In the genomic region with DNA sequence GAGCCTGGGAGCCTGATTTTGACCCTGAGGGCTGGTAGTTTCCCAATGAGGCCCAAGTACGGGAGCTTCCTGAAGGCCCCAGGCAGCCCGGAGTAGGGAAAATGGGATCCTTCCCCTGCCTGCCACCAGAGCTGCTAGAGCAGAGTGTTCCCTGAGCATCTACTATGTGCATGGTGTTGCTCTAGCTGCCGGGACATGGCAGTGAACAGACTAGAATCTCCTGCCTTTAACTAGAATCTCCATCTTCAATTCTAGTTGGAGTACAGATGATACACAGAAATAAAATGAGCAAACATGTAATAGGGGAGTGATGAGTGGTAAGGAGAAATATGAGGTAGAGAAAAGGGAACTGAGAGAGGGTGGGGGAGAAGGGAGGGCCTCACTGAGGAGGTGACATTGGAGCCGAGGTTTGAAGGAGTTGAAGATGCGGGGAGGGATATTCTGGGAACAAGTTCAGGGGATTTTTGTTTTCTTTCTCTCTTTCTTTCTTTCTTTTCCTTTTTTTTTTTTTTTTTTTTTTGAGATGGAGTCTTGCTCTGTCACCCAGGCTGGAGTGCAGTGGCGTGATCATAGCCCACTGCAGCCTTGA, we compare ENCODE assay signal across 13 cellular contexts. TPM values are rescaled to one million over a fixed set of nuclear protein-coding genes. Genes with fewer than 3 reads are reported as not detected.
DNase-seq lines count a peak whose midpoint lies in the region; ATAC-seq and TF ChIP-seq lines count a peak whose summit lies in the region.
"Had no signal": no experiment of that assay in that cellular context is flagged by ENCODE, and none has a peak within 500 bp of the region (broad histone marks: within the 10 kb centered on the region; RNA-seq: fewer than 3 reads in every experiment).

No MANE protein-coding gene starts in this region.

- H3K9me3 ChIP-seq in HEK293 (ENCODE audit: control insufficient read depth, insufficient read depth, low read depth, low read length) (no peaks in the 10 kb centered on the region), right atrium auricular region (no peaks in the 10 kb centered on the region)
- H3K9me3 ChIP-seq: lower lobe of right lung had no signal

- POLR2A ChIA-PET in GM10248 (lab: Yijun Ruan, JAX) (no interaction called here), HEK293 (lab: Yijun Ruan, JAX) (no interaction called here)

- H3K4me1 ChIP-seq in HEK293 (ENCODE audit: control insufficient read depth, insufficient read depth, low read length) (0 out of 2 replicates have a peak, but pooled peaks cover under 1% of the 10 kb centered on the region), right atrium auricular region (peaks cover 0 to 22% of the 10 kb centered on the region in 2 donors)
- H3K4me1 ChIP-seq: lower lobe of right lung had no signal

- H3K4me3 ChIP-seq in HEK293 (ENCODE audit: low read depth, low read length) = no peak overlapping the region
- H3K4me3 ChIP-seq in right atrium auricular region = no peak overlapping the region
- H3K4me3 ChIP-seq: dorsolateral prefrontal cortex, lower lobe of right lung had no signal

- TF ChIP-seq CTCF in GM10248 (IDR thresholded peaks at IDR 0.05; ENCODE audit: control extremely low read depth, extremely low read depth, low read depth, missing control alignments) (no peak), HEK293 (tag by site-specific recombination; IDR thresholded peaks at IDR 0.05) (no peak), right atrium auricular region (IDR thresholded peaks at IDR 0.05) (no peak)

- no peaks in the 10 kb centered on the region for H3K36me3 ChIP-seq in HEK293 (ENCODE audit: control insufficient read depth in 2 of 2, insufficient read depth in 1 of 2, low read length in 2 of 2)
- H3K36me3 ChIP-seq in right atrium auricular region = no peaks in the 10 kb centered on the region
- H3K36me3 ChIP-seq: lower lobe of right lung had no signal

- H3K27ac ChIP-seq in HEK293 (ENCODE audit: extremely low read depth, low read depth, low read length) = no peak overlapping the region
- H3K27ac ChIP-seq in right atrium auricular region = no peak overlapping the region
- H3K27ac ChIP-seq: dorsolateral prefrontal cortex, lower lobe of right lung had no signal

- CTCF ChIA-PET in GM10248 (lab: Yijun Ruan, JAX) (no interaction called here), HEK293 (lab: Yijun Ruan, JAX) (no interaction called here)

- ATAC-seq in GM18870 (IDR thresholded peaks at IDR 0.05; ENCODE audit: unreplicated experiment) (peak; percentile 43), HG03460 (IDR thresholded peaks at IDR 0.05; ENCODE audit: unreplicated experiment) (peak; percentile 55)
- ATAC-seq: lower lobe of right lung had no signal

- DNase-seq in GM10248 (ENCODE audit: extremely low spot score) = peak; percentile 77
- no peak for DNase-seq in hypothalamus (lab: John Stamatoyannopoulos, UW)
- DNase-seq in NCI-H1105 treated with DMSO at 0.1 percent for 48 hours (lab: John Stamatoyannopoulos, UW) = no peak
- DNase-seq in right atrium auricular region (ENCODE audit: low spot score) = no peak
- DNase-seq in DMS79 treated with DMSO at 0.1 percent for 48 hours (lab: John Stamatoyannopoulos, UW) = no peak
- DNase-seq: activated CD4-positive, alpha-beta T cell treated with anti-CD3 and anti-CD28 coated beads, Interleukin-2, amount 10 ng/mL, durations not matched to agents 7 days and 5 days; C1 segment of cervical spinal cord; dorsolateral prefrontal cortex; lower lobe of right lung; SHP77 treated with DMSO at 0.1 percent for 48 hours had no signal

- no peaks in the 10 kb centered on the region for H3K27me3 ChIP-seq in right atrium auricular region

TF ChIP-seq in HEK293, 187 proteins besides CTCF, POLR2A, EP300 and RAD21:
- no peak for TF ChIP-seq ZNF610 (tag by site-specific recombination; IDR thresholded peaks at IDR 0.05; ENCODE audit: borderline replicate concordance)
- no peak for TF ChIP-seq MYNN (tag by site-specific recombination; IDR thresholded peaks at IDR 0.05; ENCODE audit: borderline replicate concordance)
- no peak for TF ChIP-seq ZNF623 (tag by site-specific recombination; IDR thresholded peaks at IDR 0.05)
- no peak for TF ChIP-seq ZNF112 (tag by site-specific recombination; IDR thresholded peaks at IDR 0.05)
- TF ChIP-seq ZSCAN16 (tag by site-specific recombination; IDR thresholded peaks at IDR 0.05) = no peak
- TF ChIP-seq ZNF664 (tag by site-specific recombination; IDR thresholded peaks at IDR 0.05) = peak; percentile 88
- peak; percentile 41; the same call in 1 of the 2 replicates for TF ChIP-seq ZNF146 (tag by site-specific recombination; IDR thresholded peaks at IDR 0.05)

RNA-seq across cellular contexts. Expression of gene VSTM2L, which starts 18.5 kb away (rescaled TPM):
- 100 to 1,000 TPM in 1 of 2 donors, 10 to 100 TPM in 1; 97.4 to 303 TPM for total RNA-seq in right atrium auricular region
- total RNA-seq: activated CD4-positive, alpha-beta T cell treated with anti-CD3 and anti-CD28 coated beads, Interleukin-2, amount 10 ng/mL, durations not matched to agents 7 days and 5 days had no signal
